ENCODE assay signal across 8 cellular contexts in genomic region chrX:129905787-129906580, GRCh38. TPM values are rescaled to one million over a fixed set of nuclear protein-coding genes. Genes with fewer than 3 reads are reported as not detected.
DNase-seq lines count a peak whose midpoint lies in the region; ATAC-seq and TF ChIP-seq lines count a peak whose summit lies in the region.

A gene with protein sequence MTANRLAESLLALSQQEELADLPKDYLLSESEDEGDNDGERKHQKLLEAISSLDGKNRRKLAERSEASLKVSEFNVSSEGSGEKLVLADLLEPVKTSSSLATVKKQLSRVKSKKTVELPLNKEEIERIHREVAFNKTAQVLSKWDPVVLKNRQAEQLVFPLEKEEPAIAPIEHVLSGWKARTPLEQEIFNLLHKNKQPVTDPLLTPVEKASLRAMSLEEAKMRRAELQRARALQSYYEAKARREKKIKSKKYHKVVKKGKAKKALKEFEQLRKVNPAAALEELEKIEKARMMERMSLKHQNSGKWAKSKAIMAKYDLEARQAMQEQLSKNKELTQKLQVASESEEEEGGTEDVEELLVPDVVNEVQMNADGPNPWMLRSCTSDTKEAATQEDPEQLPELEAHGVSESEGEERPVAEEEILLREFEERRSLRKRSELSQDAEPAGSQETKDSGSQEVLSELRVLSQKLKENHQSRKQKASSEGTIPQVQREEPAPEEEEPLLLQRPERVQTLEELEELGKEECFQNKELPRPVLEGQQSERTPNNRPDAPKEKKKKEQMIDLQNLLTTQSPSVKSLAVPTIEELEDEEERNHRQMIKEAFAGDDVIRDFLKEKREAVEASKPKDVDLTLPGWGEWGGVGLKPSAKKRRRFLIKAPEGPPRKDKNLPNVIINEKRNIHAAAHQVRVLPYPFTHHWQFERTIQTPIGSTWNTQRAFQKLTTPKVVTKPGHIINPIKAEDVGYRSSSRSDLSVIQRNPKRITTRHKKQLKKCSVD (plus strand): TSS chrX:129906164. CDS start chrX:129906211, 47 bp downstream.

- H3K9me3 ChIP-seq in hepatocyte (ENCODE audit: low read depth) = no peaks in the 10 kb centered on the region

- H4K20me1 ChIP-seq in hepatocyte (ENCODE audit: insufficient read depth, poor library complexity, severe bottlenecking) = no peaks in the 10 kb centered on the region

- no peaks in the 10 kb centered on the region for H3K9me2 ChIP-seq in hepatocyte (replicated peaks; ENCODE audit: insufficient read depth)

- peak within 1 kb of the TSS; percentile 26 for H3K4me3 ChIP-seq in hepatocyte

- TF ChIP-seq CTCF in hepatocyte (IDR thresholded peaks at IDR 0.05; ENCODE audit: poor library complexity) = no peak

- H3K4me2 ChIP-seq in hepatocyte = peak within 1 kb of the TSS; percentile 76

- 43% methylated on average over 52 of the region's 53 CpGs for WGBS in hepatocyte (ENCODE audit: low lambda C conversion rate, missing lambda C conversion rate)

- H3K27me3 ChIP-seq in hepatocyte = no peaks in the 10 kb centered on the region

- no peaks in the 10 kb centered on the region for H3K36me3 ChIP-seq in hepatocyte (replicated peaks; ENCODE audit: insufficient read depth, low read depth)

- peak; percentile 81 for ATAC-seq in GM18508 (IDR thresholded peaks at IDR 0.05; ENCODE audit: insufficient read depth, unreplicated experiment)
- peak; percentile 85 for ATAC-seq in HG03025 (IDR thresholded peaks at IDR 0.05; ENCODE audit: low FRiP score, unreplicated experiment)

- peak within 1 kb of the TSS; percentile 89 for H3K27ac ChIP-seq in hepatocyte

- H2AFZ ChIP-seq in hepatocyte = peak within 1 kb of the TSS; percentile 85

- no peaks in the 10 kb centered on the region for H3K4me1 ChIP-seq in hepatocyte (ENCODE audit: insufficient read depth)

- peak; percentile 71 to 88 for DNase-seq in NCI-H2081 (lab: John Stamatoyannopoulos, UW)
- DNase-seq in T1000 (lab: John Stamatoyannopoulos, UW) = peak; percentile 58
- peak; percentile 93 for DNase-seq in astrocyte of the hippocampus (ENCODE audit: low read depth, low spot score)
- peak; percentile 89 for DNase-seq in hepatocyte (ENCODE audit: low spot score)
- peak; percentile 84 for DNase-seq in renal cortical epithelial cell (ENCODE audit: low read depth)
- no peak for DNase-seq in 8988T

- H3K79me2 ChIP-seq in hepatocyte = no peaks in the 10 kb centered on the region

RNA-seq across cellular contexts. Expression of the gene that starts here (rescaled TPM):
- total RNA-seq in hepatocyte (11.4 and 13.1 TPM in 2 replicates), renal cortical epithelial cell (24.4 and 25.9 TPM in 2 replicates)
- polyA plus RNA-seq in hepatocyte = 8.7 and 10.5 TPM in 2 replicates
